Comparison of ENCODE assay signal across 8 cellular contexts in the genomic region with DNA sequence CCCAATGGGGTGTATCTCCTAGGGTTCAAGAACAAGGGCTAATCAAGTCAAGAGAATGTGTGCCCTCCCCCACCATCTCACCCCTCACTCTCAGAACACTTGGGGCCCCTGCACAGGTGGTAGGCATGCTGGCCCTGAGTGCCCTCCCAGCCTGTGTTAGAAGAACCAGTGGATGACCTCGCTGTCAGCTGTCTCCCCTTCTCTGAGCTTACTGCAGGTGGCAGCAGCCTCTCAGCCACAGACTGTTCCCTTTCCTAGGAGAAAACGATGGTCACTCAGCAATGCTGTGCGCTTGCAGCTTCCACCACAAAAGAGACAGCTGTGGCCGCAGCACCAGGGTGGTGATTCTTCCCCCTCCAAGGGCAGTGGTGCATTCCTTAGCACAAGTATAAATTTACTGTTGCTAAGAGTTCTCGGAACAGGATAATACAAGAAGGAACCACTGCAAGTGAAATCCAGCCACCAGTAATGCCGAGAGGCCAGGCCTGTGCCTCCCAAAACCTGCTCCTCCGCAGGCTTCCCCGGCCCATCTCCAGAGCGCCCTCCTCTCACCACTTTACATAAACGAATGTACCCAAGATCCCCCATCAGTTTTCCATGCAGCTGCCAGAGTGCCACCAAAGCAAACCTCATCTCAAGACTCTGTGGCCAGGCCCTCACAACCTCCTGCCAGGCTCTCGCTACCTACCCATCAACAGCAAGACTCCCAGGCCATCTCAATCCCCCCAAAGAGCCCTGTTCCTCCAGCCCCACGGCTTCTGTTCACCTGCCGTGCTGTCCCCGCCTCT. TPM values are rescaled to one million over a fixed set of nuclear protein-coding genes. Genes with fewer than 3 reads are reported as not detected.
DNase-seq lines count a peak whose midpoint lies in the region; ATAC-seq and TF ChIP-seq lines count a peak whose summit lies in the region.

No MANE protein-coding gene starts in this region.

- peaks cover 48% of the 10 kb centered on the region for H3K27me3 ChIP-seq in HUES48 (ENCODE audit: control insufficient read depth, insufficient read depth, low read length)
- peaks cover 4% of the 10 kb centered on the region for H3K27me3 ChIP-seq in adrenal gland
- peaks cover 42% of the 10 kb centered on the region for H3K27me3 ChIP-seq in cardiac muscle cell

- no peak for TF ChIP-seq POLR2A in adrenal gland (IDR thresholded peaks at IDR 0.05)

- peak overlapping the region; percentile 86 for H3K27ac Mint-ChIP-seq in osteocyte (ENCODE audit: unreplicated experiment)

- peaks cover 2% of the 10 kb centered on the region for H3K27me3 Mint-ChIP-seq in osteocyte (ENCODE audit: unreplicated experiment)

- H3K27ac ChIP-seq in HUES48 (ENCODE audit: low read depth, low read length) = no peak overlapping the region
- peak overlapping the region in 1 of 5 donors; percentile 76 for H3K27ac ChIP-seq in adrenal gland
- H3K27ac ChIP-seq in cardiac muscle cell = no peak overlapping the region

- ATAC-seq in GM18907 (IDR thresholded peaks at IDR 0.05; ENCODE audit: unreplicated experiment) = no peak

- DNase-seq in EH (ENCODE audit: low read depth) (peak; percentile 89), OCI-M1 (lab: John Stamatoyannopoulos, UW) (peak; percentile 77), adrenal gland (peak; percentile 66 to 89 (median 74)), cardiac muscle cell (ENCODE audit: low read depth in 1 of 2, low spot score in 1 of 2) (peak; percentile 84 to 90), osteocyte (ENCODE audit: extremely low spot score, unreplicated experiment) (peak; percentile 91), NCI-H187 treated with DMSO at 0.1 percent for 48 hours (lab: John Stamatoyannopoulos, UW) (no peak)

- peak; percentile 32 to 87 (median 72) for TF ChIP-seq CTCF in adrenal gland (IDR thresholded peaks at IDR 0.05)
- TF ChIP-seq CTCF in cardiac muscle cell (IDR thresholded peaks at IDR 0.05; ENCODE audit: low read depth, low read length) = peak; percentile 93
- TF ChIP-seq CTCF in osteocyte (IDR thresholded peaks at IDR 0.05) = peak; percentile 93

- WGBS in adrenal gland, 4 donors = 41 to 56% (median 49%) methylated on average over 10 to 14 of the region's 14 CpGs

- no peak overlapping the region for H3K9ac ChIP-seq in HUES48 (ENCODE audit: low read depth, low read length)

- H3K36me3 ChIP-seq in HUES48 (ENCODE audit: control insufficient read depth, insufficient read depth, low read length) (no peaks in the 10 kb centered on the region), adrenal gland (replicated peaks in 1 of 2) (no peaks in the 10 kb centered on the region), cardiac muscle cell (no peaks in the 10 kb centered on the region)

- peaks cover 48% of the 10 kb centered on the region for H3K4me1 Mint-ChIP-seq in osteocyte (ENCODE audit: unreplicated experiment)

- intact Hi-C loops in adrenal gland (cut with DNase I) = loop anchor here (5.0 to 10.0 kb wide), 2 partner anchors 396 to 404 kb away; no protein-coding TSS in a partner anchor

- no peaks in the 10 kb centered on the region for H3K9me3 Mint-ChIP-seq in osteocyte (ENCODE audit: unreplicated experiment)

- H3K4me3 ChIP-seq in HUES48 (ENCODE audit: low read depth, low read length) = peak overlapping the region; percentile 61
- H3K4me3 ChIP-seq in adrenal gland = no peak overlapping the region
- no peak overlapping the region for H3K4me3 ChIP-seq in cardiac muscle cell

- no peaks in the 10 kb centered on the region for H3K36me3 Mint-ChIP-seq in osteocyte (ENCODE audit: unreplicated experiment)

- H3K4me3 Mint-ChIP-seq in osteocyte (ENCODE audit: unreplicated experiment) = peak overlapping the region; percentile 80

- H3K9me3 ChIP-seq in HUES48 (ENCODE audit: control insufficient read depth, insufficient read depth, low read length) (no peaks in the 10 kb centered on the region), adrenal gland (replicated peaks in 1 of 3) (no peaks in the 10 kb centered on the region), cardiac muscle cell (ENCODE audit: low read depth) (no peaks in the 10 kb centered on the region)

- H3K4me1 ChIP-seq in HUES48 (ENCODE audit: control insufficient read depth, insufficient read depth, low read length) (peaks cover 12% of the 10 kb centered on the region; the same call in 1 of the 2 replicates), adrenal gland (replicated peaks in 1 of 2) (peaks cover 0 to 7% of the 10 kb centered on the region in 2 donors), cardiac muscle cell (ENCODE audit: low read depth) (no peaks in the 10 kb centered on the region)

RNA-seq across cellular contexts. Expression of a gene that starts 0.9 kb away (rescaled TPM):
- total RNA-seq in adrenal gland (10 to 100 TPM in 3 of 8 donors, 1 to 10 TPM in 5; 2.4 to 49.1 (median 8.3) TPM), cardiac muscle cell (3.1 and 5.6 TPM in 2 replicates), osteocyte (87.9 and 93.4 TPM in 2 replicates)
- polyA plus RNA-seq in adrenal gland (10 to 100 TPM in 2 of 3 donors, 1 to 10 TPM in 1; 7.6 to 72.6 (median 40.4) TPM), cardiac muscle cell (2.1 and 5.7 TPM in 2 replicates)

RNA-seq across cellular contexts. Expression of a gene that starts 59.9 kb away (rescaled TPM):
- total RNA-seq in adrenal gland = under 1 TPM in 7 of 8 donors, not detected in 1; 0.15 to 0.69 (median 0.42) TPM
- polyA plus RNA-seq in adrenal gland = under 1 TPM; 0.16 to 0.30 (median 0.22) TPM
- total RNA-seq in cardiac muscle cell = 0.51 and 0.67 TPM in 2 replicates
- 0.15 and 0.46 TPM in 2 replicates for polyA plus RNA-seq in cardiac muscle cell
- 0.46 and 0.63 TPM in 2 replicates for total RNA-seq in osteocyte
